In the genomic region with DNA sequence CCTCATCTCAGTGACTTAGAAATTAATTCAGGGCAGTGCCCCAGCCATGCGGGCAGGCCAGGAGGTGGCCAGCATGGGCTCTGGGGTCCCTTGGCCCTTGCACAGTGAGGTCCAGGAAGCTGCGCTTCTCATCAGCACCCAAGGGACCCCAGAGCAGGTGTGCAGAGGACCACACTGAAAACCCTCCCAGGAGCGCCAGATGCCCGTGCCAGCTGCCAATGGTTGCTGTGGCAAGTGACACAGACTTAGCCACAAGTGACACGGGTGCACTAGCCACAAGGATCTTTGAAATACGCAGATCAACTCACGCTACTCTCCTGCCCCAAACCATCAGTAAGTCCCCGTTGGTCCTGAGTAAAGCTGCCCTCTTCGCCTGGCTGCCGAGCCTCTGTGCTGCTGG, we compare ENCODE assay signal across 19 cellular contexts.
DNase-seq lines count a peak whose midpoint lies in the region; ATAC-seq, FAIRE-seq and TF ChIP-seq lines count a peak whose summit lies in the region.
"Had no signal": no experiment of that assay in that cellular context is flagged by ENCODE, and none has a peak within 500 bp of the region (broad histone marks: within the 10 kb centered on the region; RNA-seq: fewer than 3 reads in every experiment).

No MANE protein-coding gene starts in this region.

- H3K9me3 Mint-ChIP-seq in activated CD8-positive, alpha-beta memory T cell treated with anti-CD3 and anti-CD28 coated beads, Interleukin-2, amount 10 ng/mL, durations not matched to agents 7 days and 5 days (ENCODE audit: low read depth), result no peaks in the 10 kb centered on the region
- H3K9me3 Mint-ChIP-seq in CD4-positive, alpha-beta T cell, result no peaks in the 10 kb centered on the region
- H3K9me3 Mint-ChIP-seq: CD8-positive, alpha-beta memory T cell; H9 had no signal

- intact Hi-C loops in prostate gland (cut with DNase I), result no loop called here
- intact Hi-C loops in CD4-positive, alpha-beta T cell (cut with DNase I, micrococcal nuclease), result loop anchor here in 1 of 2 experiments (10.0 kb wide), 1 partner anchor 95 kb away; no protein-coding TSS in a partner anchor

- H3K23me2 ChIP-seq in H1 (ENCODE audit: low read depth, low read length), result peaks cover 7% of the 10 kb centered on the region; the same call in 1 of the 2 replicates

- no peak overlapping the region for H3K4me3 Mint-ChIP-seq in activated CD8-positive, alpha-beta memory T cell treated with anti-CD3 and anti-CD28 coated beads, Interleukin-2, amount 10 ng/mL, durations not matched to agents 7 days and 5 days
- no peak overlapping the region for H3K4me3 Mint-ChIP-seq in CD4-positive, alpha-beta T cell
- H3K4me3 Mint-ChIP-seq: H9 had no signal

- H2AK5ac ChIP-seq in H1 (ENCODE audit: low read depth, low read length), result no peak overlapping the region

- TF ChIP-seq CTCF in H1 (IDR thresholded peaks at IDR 0.05; ENCODE audit: control extremely low read depth in 1 of 3, insufficient read depth in 1 of 3, low read depth in 1 of 3, low read length in 3 of 3) (no peak), prostate gland (IDR thresholded peaks at IDR 0.05) (no peak)
- TF ChIP-seq CTCF in CD4-positive, alpha-beta T cell (IDR thresholded peaks at IDR 0.05), result no peak

- H2BK15ac ChIP-seq in H1 (ENCODE audit: low read length), result no peak overlapping the region

- H3K36me3 ChIP-seq in BLaER1 treated with 17β-estradiol and CSF1 and Interleukin-3, amounts not matched to agents 10 nM and 100 nM, result no peaks in the 10 kb centered on the region
- no peaks in the 10 kb centered on the region for H3K36me3 ChIP-seq in H1 (ENCODE audit: control insufficient read depth in 2 of 4, insufficient read depth in 4 of 4, low read length in 3 of 4)
- H3K36me3 ChIP-seq in prostate gland, result no peaks in the 10 kb centered on the region
- H3K36me3 ChIP-seq: BE2C had no signal

- H3K18ac ChIP-seq in H1 (ENCODE audit: extremely low read depth, low read length), result no peak overlapping the region

- no peaks in the 10 kb centered on the region for H3K9me3 ChIP-seq in BLaER1 treated with 17β-estradiol and CSF1 and Interleukin-3, amounts not matched to agents 10 nM and 100 nM (replicated peaks in 1 of 11)
- H3K9me3 ChIP-seq in H1 (ENCODE audit: insufficient read depth in 2 of 2, low read depth in 1 of 2, low read length in 1 of 2), result no peaks in the 10 kb centered on the region
- no peaks in the 10 kb centered on the region for H3K9me3 ChIP-seq in prostate gland
- H3K9me3 ChIP-seq in CD4-positive, alpha-beta T cell (ENCODE audit: control insufficient read depth, low read length), result no peaks in the 10 kb centered on the region
- H3K9me3 ChIP-seq: BE2C had no signal

- TF ChIP-seq POLR2A in H1 (IDR thresholded peaks at IDR 0.05; ENCODE audit: control extremely low read depth in 1 of 2, low read depth in 2 of 2, low read length in 2 of 2) (no peak), prostate gland (IDR thresholded peaks at IDR 0.05) (no peak)

- peak overlapping the region in 7 of 11 experiments; percentile 61 to 84 (median 74); a peak in 11 of 22 replicates for H3K4me2 ChIP-seq in BLaER1 treated with 17β-estradiol and CSF1 and Interleukin-3, amounts not matched to agents 10 nM and 100 nM
- no peak overlapping the region for H3K4me2 ChIP-seq in H1 (ENCODE audit: insufficient read depth in 1 of 2, low read depth in 2 of 2, low read length in 2 of 2)

- no peak for TF ChIP-seq EP300 in H1 (IDR thresholded peaks at IDR 0.05; ENCODE audit: borderline replicate concordance in 1 of 2, low read depth in 2 of 2, low read length in 2 of 2)

- H3K4me1 ChIP-seq in BLaER1 treated with 17β-estradiol and CSF1 and Interleukin-3, amounts not matched to agents 10 nM and 100 nM, result peaks cover 9 to 49% (median 32%) of the 10 kb centered on the region in 10 experiments
- H3K4me1 ChIP-seq in H1 (replicated peaks in 1 of 4; ENCODE audit: control insufficient read depth in 3 of 4, insufficient read depth in 4 of 4, low read length in 3 of 4), result no peaks in the 10 kb centered on the region
- no peaks in the 10 kb centered on the region for H3K4me1 ChIP-seq in prostate gland (replicated peaks)

- no peak overlapping the region for H3K4me3 ChIP-seq in BLaER1 treated with 17β-estradiol and CSF1 and Interleukin-3, amounts not matched to agents 10 nM and 100 nM
- H3K4me3 ChIP-seq in H1 (ENCODE audit: extremely low read depth in 1 of 4, insufficient read depth in 2 of 4, low read depth in 3 of 4, low read length in 4 of 4), result no peak overlapping the region
- H3K4me3 ChIP-seq in prostate gland, result no peak overlapping the region
- H3K4me3 ChIP-seq: SK-N-MC had no signal

- H3K79me1 ChIP-seq in H1 (ENCODE audit: low read depth, low read length), result no peaks in the 10 kb centered on the region

- H4K8ac ChIP-seq in H1 (ENCODE audit: extremely low read depth, insufficient read depth, low read length), result no peak overlapping the region

- no peaks in the 10 kb centered on the region for H3K79me2 ChIP-seq in H1 (ENCODE audit: control insufficient read depth in 1 of 2, insufficient read depth in 2 of 2, low read length in 2 of 2)

- H3K4ac ChIP-seq in H1 (replicated peaks; ENCODE audit: insufficient read length, low read depth, low read length), result no peak overlapping the region

- no peaks in the 10 kb centered on the region for H3K36me3 Mint-ChIP-seq in activated CD8-positive, alpha-beta memory T cell treated with anti-CD3 and anti-CD28 coated beads, Interleukin-2, amount 10 ng/mL, durations not matched to agents 7 days and 5 days
- no peaks in the 10 kb centered on the region for H3K36me3 Mint-ChIP-seq in CD4-positive, alpha-beta T cell (ENCODE audit: low read depth)
- H3K36me3 Mint-ChIP-seq: CD8-positive, alpha-beta memory T cell had no signal

- no peak overlapping the region for H3K27ac ChIP-seq in BLaER1 treated with 17β-estradiol and CSF1 and Interleukin-3, amounts not matched to agents 10 nM and 100 nM
- H3K27ac ChIP-seq in H1 (ENCODE audit: low read depth, low read length) (no peak overlapping the region), prostate gland (no peak overlapping the region)
- H3K27ac ChIP-seq in CD4-positive, alpha-beta T cell (ENCODE audit: low read depth, low read length), result no peak overlapping the region
- H3K27ac ChIP-seq: SK-N-MC had no signal

- TF ChIP-seq RAD21 in H1 (IDR thresholded peaks at IDR 0.05 in 1 of 2, conservative IDR thresholded peaks at IDR 0.05 in 1 of 2; ENCODE audit: low read depth in 2 of 2, low read length in 2 of 2), result no peak

- no peak overlapping the region for H4K5ac ChIP-seq in H1 (ENCODE audit: insufficient read length, low read depth, low read length)

- H4K91ac ChIP-seq in H1 (replicated peaks; ENCODE audit: insufficient read length, low read length), result no peak overlapping the region

- H2AFZ ChIP-seq in H1 (ENCODE audit: low read length), result no peak overlapping the region

- H2BK20ac ChIP-seq in H1 (ENCODE audit: low read length), result no peak overlapping the region

- POLR2A ChIA-PET in H1 (lab: Charles Lee; ENCODE audit: partially characterized antibody), result no interaction called here
- POLR2A ChIA-PET in CD4-positive, alpha-beta T cell (lab: Charles Lee), result no interaction called here

- no peak overlapping the region for H3K14ac ChIP-seq in H1 (ENCODE audit: insufficient read length)

- no peaks in the 10 kb centered on the region for H3K4me1 Mint-ChIP-seq in activated CD8-positive, alpha-beta memory T cell treated with anti-CD3 and anti-CD28 coated beads, Interleukin-2, amount 10 ng/mL, durations not matched to agents 7 days and 5 days
- H3K4me1 Mint-ChIP-seq in CD4-positive, alpha-beta T cell (ENCODE audit: low read depth), result no peaks in the 10 kb centered on the region
- H3K4me1 Mint-ChIP-seq: CD8-positive, alpha-beta memory T cell; H9 had no signal

- 0 out of 2 replicates have a peak overlapping the region, but pooled peaks have one; percentile 7 for H2BK5ac ChIP-seq in H1 (ENCODE audit: low read depth, low read length)

- H3K27me3 ChIP-seq in BLaER1 treated with 17β-estradiol and CSF1 and Interleukin-3, amounts not matched to agents 10 nM and 100 nM, result peaks cover 0 to 20% (median 15%) of the 10 kb centered on the region in 11 experiments; a peak in 12 of 22 replicates
- no peaks in the 10 kb centered on the region for H3K27me3 ChIP-seq in H1 (replicated peaks in 1 of 4; ENCODE audit: control insufficient read depth in 3 of 4, extremely low read depth in 1 of 4, insufficient read depth in 3 of 4, low read length in 3 of 4)
- no peaks in the 10 kb centered on the region for H3K27me3 ChIP-seq in prostate gland (replicated peaks; ENCODE audit: insufficient read depth)
- H3K27me3 ChIP-seq in CD4-positive, alpha-beta T cell (ENCODE audit: control insufficient read depth, insufficient read depth, low read length), result no peaks in the 10 kb centered on the region

- H3K23ac ChIP-seq in H1 (ENCODE audit: insufficient read length), result no peak overlapping the region

- H3K27ac Mint-ChIP-seq in activated CD8-positive, alpha-beta memory T cell treated with anti-CD3 and anti-CD28 coated beads, Interleukin-2, amount 10 ng/mL, durations not matched to agents 7 days and 5 days, result no peak overlapping the region
- H3K27ac Mint-ChIP-seq in CD4-positive, alpha-beta T cell, result no peak overlapping the region
- H3K27ac Mint-ChIP-seq: CD8-positive, alpha-beta memory T cell; H9 had no signal

- H4K20me1 ChIP-seq in BLaER1 treated with 17β-estradiol and CSF1 and Interleukin-3, amounts not matched to agents 10 nM and 100 nM, result peaks cover 0 to 6% (median 0%) of the 10 kb centered on the region in 11 experiments; a peak in 2 of 22 replicates
- H4K20me1 ChIP-seq in H1 (replicated peaks in 1 of 2; ENCODE audit: control insufficient read depth in 1 of 2, insufficient read depth in 2 of 2, low read length in 2 of 2), result peaks cover 0 to 5% of the 10 kb centered on the region in 2 experiments

- no peak overlapping the region for H3K9ac ChIP-seq in BLaER1 treated with 17β-estradiol and CSF1 and Interleukin-3, amounts not matched to agents 10 nM and 100 nM
- H3K9ac ChIP-seq in H1 (replicated peaks in 1 of 4; ENCODE audit: extremely low read depth in 1 of 4, low read depth in 3 of 4, low read length in 3 of 4), result no peak overlapping the region

- H3K27me3 Mint-ChIP-seq in activated CD8-positive, alpha-beta memory T cell treated with anti-CD3 and anti-CD28 coated beads, Interleukin-2, amount 10 ng/mL, durations not matched to agents 7 days and 5 days, result peaks cover 36% of the 10 kb centered on the region
- peaks cover 22% of the 10 kb centered on the region for H3K27me3 Mint-ChIP-seq in CD4-positive, alpha-beta T cell

- no peak for ATAC-seq in activated CD8-positive, alpha-beta memory T cell treated with anti-CD3 and anti-CD28 coated beads, Interleukin-2, amount 10 ng/mL, durations not matched to agents 7 days and 5 days
- no peak for ATAC-seq in CD4-positive, alpha-beta T cell (ENCODE audit: poor library complexity)

- peak; percentile 34 for DNase-seq in activated CD8-positive, alpha-beta memory T cell treated with anti-CD3 and anti-CD28 coated beads, Interleukin-2, amount 10 ng/mL, durations not matched to agents 7 days and 5 days
- no peak for DNase-seq in activated CD8-positive, alpha-beta memory T cell treated with anti-CD3 and anti-CD28 coated beads for 24 hours
- DNase-seq in H1 (ENCODE audit: low read depth in 1 of 2, low spot score in 2 of 2), result no peak
- peak; percentile 3 for DNase-seq in prostate gland (ENCODE audit: low spot score)
- no peak for DNase-seq in CD4-positive, alpha-beta T cell
- DNase-seq in GM19239 (ENCODE audit: insufficient read length, low spot score), result no peak
- DNase-seq in NAMALWA (ENCODE audit: low spot score), result no peak
- DNase-seq: CD8-positive, alpha-beta memory T cell; DMS79 treated with DMSO at 0.1 percent for 48 hours; NCI-H1105; NCI-H2081 treated with DMSO at 0.1 percent for 48 hours; NCI-H774; SHP77 had no signal

- FAIRE-seq in H1 (lab: Jason Lieb, UNC) (no peak), GM19239 (lab: Jason Lieb, UNC) (no peak)
- FAIRE-seq: A204.1, RCC 7860 had no signal

- no peak overlapping the region for H2BK120ac ChIP-seq in H1 (replicated peaks; ENCODE audit: low read depth, low read length)

- CTCF ChIA-PET in activated CD8-positive, alpha-beta memory T cell treated with anti-CD3 and anti-CD28 coated beads, Interleukin-2, amount 10 ng/mL, durations not matched to agents 7 days and 5 days (lab: Charles Lee), result no interaction called here
- CTCF ChIA-PET in H1 (lab: Charles Lee; ENCODE audit: partially characterized antibody), result no interaction called here
- CTCF ChIA-PET in CD4-positive, alpha-beta T cell (lab: Charles Lee), result no interaction called here

- no peak overlapping the region for H2BK12ac ChIP-seq in H1 (ENCODE audit: low read depth, low read length)

- no peak overlapping the region for H3K56ac ChIP-seq in H1 (replicated peaks; ENCODE audit: insufficient read length, low read depth, low read length)

- 96% methylated on average over 10 of the region's 10 CpGs; no CpG with 5 or more reads in 1 of the 2 experiments for WGBS in H1 (ENCODE audit: extremely low coverage in 1 of 2, insufficient coverage in 1 of 2, insufficient read length in 1 of 2, insufficient replicate concordance in 2 of 2, low coverage in 1 of 2, low lambda C conversion rate in 2 of 2, missing lambda C conversion rate in 1 of 2), 2 experiments
- WGBS in prostate gland, result 93% methylated on average over 10 of the region's 10 CpGs

Comparison
In these comparisons a context has a peak if more than half of its experiments do, and no peak if none do; other contexts are left out.
1. DNase-seq: peak in activated CD8-positive, alpha-beta memory T cell treated with anti-CD3 and anti-CD28 coated beads, Interleukin-2, amount 10 ng/mL, durations not matched to agents 7 days and 5 days (single experiment) and prostate gland (single experiment); none in activated CD8-positive, alpha-beta memory T cell treated with anti-CD3 and anti-CD28 coated beads for 24 hours (single experiment), H1 (0 of 2), CD4-positive, alpha-beta T cell (0 of 10), GM19239 (single experiment) and NAMALWA (single experiment).
2. H3K4me2 ChIP-seq: peak in BLaER1 treated with 17β-estradiol and CSF1 and Interleukin-3, amounts not matched to agents 10 nM and 100 nM (7 of 11); none in H1 (0 of 2).